ENCODE assay signal across 10 cellular contexts in the genomic region with DNA sequence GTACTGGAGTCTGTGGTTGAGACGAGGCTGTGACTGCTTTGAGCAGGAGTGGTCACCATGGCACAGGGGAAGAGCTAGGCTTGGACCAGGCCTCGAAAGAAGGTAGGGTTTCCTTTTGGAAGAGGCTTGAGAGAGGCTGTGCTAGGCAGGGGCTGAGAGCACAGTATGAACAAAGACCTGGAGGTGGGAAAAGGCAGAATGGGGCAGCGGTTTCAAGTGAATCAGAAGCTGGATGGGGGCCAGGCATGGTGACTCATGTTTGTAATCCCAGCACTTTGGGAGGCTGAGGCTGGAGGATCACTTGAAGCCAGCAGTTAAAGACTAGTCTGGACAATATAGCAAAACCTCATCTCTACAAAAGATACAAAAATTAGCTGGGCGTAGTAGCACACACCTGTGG.
DNase-seq lines count a peak whose midpoint lies in the region; ATAC-seq and TF ChIP-seq lines count a peak whose summit lies in the region.
"Had no signal": no experiment of that assay in that cellular context is flagged by ENCODE, and none has a peak within 500 bp of the region (broad histone marks: within the 10 kb centered on the region; RNA-seq: fewer than 3 reads in every experiment).

No MANE protein-coding gene starts in this region.

- H3K9ac ChIP-seq in trophoblast cell (ENCODE audit: low read length), result no peak overlapping the region

- no peak overlapping the region for H3K27ac ChIP-seq in trophoblast cell (ENCODE audit: low read depth, low read length)

- H2AFZ ChIP-seq in trophoblast cell (ENCODE audit: insufficient read depth, low read length, poor library complexity), result no peak overlapping the region

- no peak overlapping the region for H4K91ac ChIP-seq in trophoblast cell (ENCODE audit: low read depth, low read length)

- H2BK5ac ChIP-seq in trophoblast cell (ENCODE audit: low read depth, low read length, poor library complexity), result no peak overlapping the region

- no peaks in the 10 kb centered on the region for H3K4me1 ChIP-seq in trophoblast cell (ENCODE audit: control insufficient read depth in 1 of 2, insufficient read depth in 2 of 2, low read length in 2 of 2)

- peaks cover 7% of the 10 kb centered on the region for H3K4me1 Mint-ChIP-seq in chondrocyte (ENCODE audit: low read depth)

- no peak overlapping the region for H3K4me3 Mint-ChIP-seq in chondrocyte (ENCODE audit: unreplicated experiment)
- H3K4me3 Mint-ChIP-seq: activated T-cell treated with anti-CD3 and anti-CD28 coated beads, Interleukin-2, amount 50 U/mL, for 72 hours had no signal

- ATAC-seq in GM19328 (IDR thresholded peaks at IDR 0.05; ENCODE audit: unreplicated experiment), result no peak
- ATAC-seq in GM19467 (IDR thresholded peaks at IDR 0.05; ENCODE audit: unreplicated experiment), result no peak

- no peak overlapping the region for H3K23ac ChIP-seq in trophoblast cell (ENCODE audit: low read length)

- H3K27me3 Mint-ChIP-seq in chondrocyte (ENCODE audit: low read depth), result no peaks in the 10 kb centered on the region

- no peak overlapping the region for H4K12ac ChIP-seq in trophoblast cell (ENCODE audit: low read depth, low read length)

- no peak for TF ChIP-seq CTCF in chondrocyte (IDR thresholded peaks at IDR 0.05)

- no peak overlapping the region for H3K4me3 ChIP-seq in trophoblast cell (ENCODE audit: low read depth, low read length)

- no peaks in the 10 kb centered on the region for H3K36me3 ChIP-seq in trophoblast cell (ENCODE audit: control insufficient read depth in 1 of 2, insufficient read depth in 2 of 2, low read length in 2 of 2)

- H3K18ac ChIP-seq in trophoblast cell (ENCODE audit: low read length), result no peak overlapping the region

- H2BK120ac ChIP-seq in trophoblast cell (ENCODE audit: insufficient read depth, low read length, poor library complexity), result no peak overlapping the region

- H3K9me3 Mint-ChIP-seq in chondrocyte (ENCODE audit: low read depth), result peaks cover 4% of the 10 kb centered on the region
- H3K9me3 Mint-ChIP-seq: activated T-cell treated with anti-CD3 and anti-CD28 coated beads, Interleukin-2, amount 50 U/mL, for 72 hours had no signal

- H3K36me3 Mint-ChIP-seq in chondrocyte (ENCODE audit: low read depth), result peaks cover 23% of the 10 kb centered on the region

- no peaks in the 10 kb centered on the region for H3K79me2 ChIP-seq in trophoblast cell (ENCODE audit: control insufficient read depth, insufficient read depth, low read length, poor library complexity)

- no peak overlapping the region for H3K4me2 ChIP-seq in trophoblast cell (ENCODE audit: low read length)

- H3K4ac ChIP-seq in trophoblast cell (ENCODE audit: low read depth, low read length), result no peak overlapping the region

- H4K8ac ChIP-seq in trophoblast cell (ENCODE audit: low read depth, low read length), result no peak overlapping the region

- no peaks in the 10 kb centered on the region for H3K79me1 ChIP-seq in trophoblast cell (ENCODE audit: low read length)

- no peak overlapping the region for H2BK12ac ChIP-seq in trophoblast cell (ENCODE audit: low read length)

- no peaks in the 10 kb centered on the region for H3K27me3 ChIP-seq in trophoblast cell (ENCODE audit: insufficient read depth, low read length)

- no peak overlapping the region for H2AK5ac ChIP-seq in trophoblast cell (ENCODE audit: low read length)

- DNase-seq in DMS 273 (lab: John Stamatoyannopoulos, UW; ENCODE audit: unreplicated experiment), result peak; percentile 59
- no peak for DNase-seq in DMS 273 treated with DMSO at 0.1 percent for 48 hours (lab: John Stamatoyannopoulos, UW)
- DNase-seq in NCI-H2196 (lab: John Stamatoyannopoulos, UW; ENCODE audit: unreplicated experiment), result peak; percentile 84
- DNase-seq in chondrocyte (ENCODE audit: low spot score), result no peak
- peak; percentile 19 to 39 for DNase-seq in trophoblast cell
- no peak for DNase-seq in HuH-7 (ENCODE audit: low spot score)
- DNase-seq: activated T-cell treated with anti-CD3 and anti-CD28 coated beads, Interleukin-2, amount 50 U/mL, for 72 hours; NCI-H1092 treated with DMSO at 0.1 percent for 48 hours had no signal

- H3K9me3 ChIP-seq in trophoblast cell (ENCODE audit: insufficient read depth, low read depth, low read length), result peaks cover 3% of the 10 kb centered on the region

- peak overlapping the region; percentile 87 for H3K27ac Mint-ChIP-seq in chondrocyte (ENCODE audit: unreplicated experiment)
- H3K27ac Mint-ChIP-seq: activated T-cell treated with anti-CD3 and anti-CD28 coated beads, Interleukin-2, amount 50 U/mL, for 72 hours had no signal

- H3K14ac ChIP-seq in trophoblast cell (ENCODE audit: low read length), result no peak overlapping the region

- WGBS in trophoblast cell (ENCODE audit: extremely low coverage, insufficient coverage, insufficient read length), result no CpG with 5 or more reads among the region's 4 CpGs

Comparison
In these comparisons a context has a peak if more than half of its experiments do, and no peak if none do; other contexts are left out.
1. DNase-seq: peak in DMS 273 (single experiment), NCI-H2196 (single experiment) and trophoblast cell (2 of 2); none in DMS 273 treated with DMSO at 0.1 percent for 48 hours (single experiment), chondrocyte (single experiment) and HuH-7 (single experiment).